ENCODE assay signal across 8 cellular contexts in the genomic region with DNA sequence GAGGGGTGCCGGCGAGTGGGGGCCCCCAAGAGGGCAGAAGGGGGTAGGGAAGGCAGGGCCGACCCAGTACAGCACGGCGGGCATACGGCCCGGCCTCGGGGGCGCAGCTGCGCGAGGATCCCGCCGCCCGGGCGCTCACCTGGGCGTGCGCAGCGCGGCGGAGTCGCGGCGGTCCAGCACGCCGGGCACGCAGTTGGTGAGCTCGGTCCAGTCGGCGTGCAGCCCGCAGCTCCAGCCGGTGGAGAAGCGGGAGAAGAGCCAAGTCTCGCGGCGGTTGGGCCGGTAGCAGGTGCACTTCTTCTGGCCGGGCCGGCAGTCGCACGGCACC. TPM values are rescaled to one million over a fixed set of nuclear protein-coding genes. Genes with fewer than 3 reads are reported as not detected.
DNase-seq lines count a peak whose midpoint lies in the region; ATAC-seq and TF ChIP-seq lines count a peak whose summit lies in the region.
"Not testable (repeated sequence)": the region's sequence is repeated elsewhere in the genome, so short reads cannot be mapped to it uniquely, and the experiment has no call there.

No MANE protein-coding gene starts in this region.

- not testable (repeated sequence) for H3K27me3 Mint-ChIP-seq in T-helper 2 cell treated with Interferon-gamma antibody and Interleukin-4, amounts not matched to agents 5 μg/mL and 100 μg/mL, for 36 hours (ENCODE audit: low read depth)

- peak overlapping the region; percentile 89 for H3K9ac ChIP-seq in mesendoderm (ENCODE audit: low read length)

- not testable (repeated sequence) for H3K27ac ChIP-seq in ACC112 (ENCODE audit: low read depth, low read length); mesendoderm (ENCODE audit: low read depth, low read length)
- peak overlapping the region in 3 of 4 donors; percentile 66 to 77 (median 72) for H3K27ac ChIP-seq in body of pancreas

- H3K9me3 Mint-ChIP-seq in T-helper 2 cell treated with Interferon-gamma antibody and Interleukin-4, amounts not matched to agents 5 μg/mL and 100 μg/mL, for 36 hours = not testable (repeated sequence)

- H2AK5ac ChIP-seq in mesendoderm (ENCODE audit: low read length) = not testable (repeated sequence)

- H3K9me3 ChIP-seq in body of pancreas = not testable (repeated sequence)

- H3K27me3 ChIP-seq in ACC112 (ENCODE audit: insufficient read depth, low read length); body of pancreas; mesendoderm (ENCODE audit: insufficient read depth, low read length, poor library complexity): not testable (repeated sequence)

- 2% methylated on average over 24 of the region's 40 CpGs; no CpG with 5 or more reads in 1 of the 2 donors for WGBS in body of pancreas, 2 donors
- no CpG with 5 or more reads among the region's 40 CpGs for WGBS in mesendoderm (ENCODE audit: extremely low coverage, insufficient coverage, low lambda C conversion rate)

- H3K4me3 Mint-ChIP-seq in T-helper 2 cell treated with Interferon-gamma antibody and Interleukin-4, amounts not matched to agents 5 μg/mL and 100 μg/mL, for 36 hours = peak overlapping the region; percentile 85

- H2BK120ac ChIP-seq in mesendoderm (ENCODE audit: low read depth, low read length) = not testable (repeated sequence)

- H2BK15ac ChIP-seq in mesendoderm (replicated peaks; ENCODE audit: low read depth) = not testable (repeated sequence)

- DNase-seq in T-helper 2 cell treated with Interferon-gamma antibody and Interleukin-4, amounts not matched to agents 5 μg/mL and 100 μg/mL, for 36 hours (ENCODE audit: low spot score) = peak; percentile 7
- not testable (repeated sequence) for DNase-seq in body of pancreas; foreskin fibroblast; mesendoderm; skeletal muscle cell (ENCODE audit: low read depth)

- peak overlapping the region; percentile 86 for H3K56ac ChIP-seq in mesendoderm (ENCODE audit: low read length)

- not testable (repeated sequence) for H3K36me3 ChIP-seq in ACC112 (ENCODE audit: insufficient read depth, low read length); body of pancreas (replicated peaks in 1 of 2; ENCODE audit: insufficient read depth in 1 of 2, low read depth in 2 of 2); mesendoderm (ENCODE audit: control insufficient read depth, insufficient read depth, low read length)

- H2BK5ac ChIP-seq in mesendoderm (ENCODE audit: low read length) = not testable (repeated sequence)

- intact Hi-C loops in body of pancreas (cut with DNase I) = loop anchor here (10.0 kb wide), 1 partner anchor 417 kb away; no protein-coding TSS in a partner anchor

- H3K23ac ChIP-seq in mesendoderm (ENCODE audit: low read length) = peak overlapping the region; percentile 32

- H3K36me3 Mint-ChIP-seq in T-helper 2 cell treated with Interferon-gamma antibody and Interleukin-4, amounts not matched to agents 5 μg/mL and 100 μg/mL, for 36 hours (ENCODE audit: low read depth) = not testable (repeated sequence)

- H3K4me1 ChIP-seq in ACC112 (ENCODE audit: control insufficient read depth, insufficient read depth, low read length, unreplicated experiment) = peaks cover 11% of the 10 kb centered on the region
- H3K4me1 ChIP-seq in body of pancreas = peaks cover 64% of the 10 kb centered on the region
- not testable (repeated sequence) for H3K4me1 ChIP-seq in mesendoderm (ENCODE audit: control insufficient read depth, low read depth, low read length)

- not testable (repeated sequence) for H3K27ac Mint-ChIP-seq in T-helper 2 cell treated with Interferon-gamma antibody and Interleukin-4, amounts not matched to agents 5 μg/mL and 100 μg/mL, for 36 hours

- peak overlapping the region; percentile 90 for H3K4me3 ChIP-seq in ACC112 (ENCODE audit: low read depth, low read length)
- peak overlapping the region; percentile 81 to 86 for H3K4me3 ChIP-seq in body of pancreas
- peak overlapping the region; percentile 78 to 85 for H3K4me3 ChIP-seq in foreskin fibroblast (ENCODE audit: low read depth in 1 of 2, low read length in 2 of 2)
- H3K4me3 ChIP-seq in mesendoderm (ENCODE audit: low read length) = peak overlapping the region; percentile 50
- H3K4me3 ChIP-seq in skeletal muscle cell (ENCODE audit: low read depth, low read length) = peak overlapping the region; percentile 81

- H2AFZ ChIP-seq in ACC112 (ENCODE audit: low read length, unreplicated experiment) = not testable (repeated sequence)

- not testable (repeated sequence) for TF ChIP-seq CTCF in body of pancreas (IDR thresholded peaks at IDR 0.05); foreskin fibroblast (IDR thresholded peaks at IDR 0.05; ENCODE audit: low read depth, low read length)

- not testable (repeated sequence) for TF ChIP-seq POLR2A in body of pancreas (IDR thresholded peaks at IDR 0.05)

- H3K18ac ChIP-seq in mesendoderm (ENCODE audit: low read length) = not testable (repeated sequence)

- H4K5ac ChIP-seq in mesendoderm (ENCODE audit: low read length) = not testable (repeated sequence)

- not testable (repeated sequence) for H4K8ac ChIP-seq in mesendoderm (ENCODE audit: low read depth, low read length)

- peaks cover 28% of the 10 kb centered on the region for H3K79me1 ChIP-seq in mesendoderm (ENCODE audit: low read length)

- not testable (repeated sequence) for H3K4ac ChIP-seq in mesendoderm (ENCODE audit: low read depth, low read length)

- peak overlapping the region; percentile 91 for H3K4me2 ChIP-seq in mesendoderm (ENCODE audit: low read length)

- H3K79me2 ChIP-seq in ACC112 (ENCODE audit: control insufficient read depth, insufficient read depth, low read length, unreplicated experiment) (peaks cover 14% of the 10 kb centered on the region), mesendoderm (ENCODE audit: control insufficient read depth, insufficient read depth, low read length) (peaks cover 50% of the 10 kb centered on the region)

- ATAC-seq in GM19395 (IDR thresholded peaks at IDR 0.05; ENCODE audit: unreplicated experiment) (peak; percentile 2), HG03521 (IDR thresholded peaks at IDR 0.05; ENCODE audit: unreplicated experiment) (peak; percentile 1), body of pancreas (peak; percentile 14)

- H3K4me1 Mint-ChIP-seq in T-helper 2 cell treated with Interferon-gamma antibody and Interleukin-4, amounts not matched to agents 5 μg/mL and 100 μg/mL, for 36 hours (ENCODE audit: low read depth) = peaks cover 22% of the 10 kb centered on the region

RNA-seq across cellular contexts. Expression of a gene that starts 0.8 kb away (rescaled TPM):
- total RNA-seq in body of pancreas = 10 to 100 TPM; 25.4 to 44.8 TPM
- polyA plus RNA-seq in mesendoderm (2013, experiment 1 of 2) = 29.4 TPM
- polyA plus RNA-seq in mesendoderm (2013, experiment 2 of 2) = 29.5 TPM
